9 cellular contexts compared by ENCODE assay signal in genomic region chr15:80778621-80778963, GRCh38. TPM values are rescaled to one million over a fixed set of nuclear protein-coding genes. Genes with fewer than 3 reads are reported as not detected.
A peak's percentile ranks its signal among the peaks of the same experiment; 100 is the strongest.
DNase-seq lines count a peak whose midpoint lies in the region; ATAC-seq and TF ChIP-seq lines count a peak whose summit lies in the region.
"Had no signal": no experiment of that assay in that cellular context is flagged by ENCODE, and none has a peak within 500 bp of the region (broad histone marks: within the 10 kb centered on the region; RNA-seq: fewer than 3 reads in every experiment).

No MANE protein-coding gene starts in this region.

- H2AFZ ChIP-seq in SK-N-SH (ENCODE audit: low read depth): no peak overlapping the region

- intact Hi-C loops in left lung (cut with DNase I): loop anchor here in 1 of 2 donors (5.0 kb wide), 3 partner anchors 189 to 316 kb away; no protein-coding TSS in a partner anchor
- intact Hi-C loops in head of caudate nucleus (cut with DNase I): loop anchor here (5.0 to 10.0 kb wide), 2 partner anchors 196 to 321 kb away; no protein-coding TSS in a partner anchor

- no peaks in the 10 kb centered on the region for H3K9me3 ChIP-seq in SK-N-SH
- H3K9me3 ChIP-seq in mucosa of stomach (ENCODE audit: control insufficient read depth, low read length): no peaks in the 10 kb centered on the region
- H3K9me3 ChIP-seq in tibial nerve: no peaks in the 10 kb centered on the region
- H3K9me3 ChIP-seq in left lung: no peaks in the 10 kb centered on the region

- H3K27ac ChIP-seq in SK-N-SH (ENCODE audit: low read depth in 2 of 2, low read length in 1 of 2) (no peak overlapping the region), tibial nerve (no peak overlapping the region), left lung (no peak overlapping the region)

- POLR2A ChIA-PET in SK-N-SH (lab: Yijun Ruan, JAX): no interaction called here

- 72% methylated on average over 7 of the region's 7 CpGs for WGBS in SK-N-SH (ENCODE audit: low lambda C conversion rate)
- 23 to 25% methylated on average over 6 to 7 of the region's 7 CpGs for WGBS in tibial nerve, 2 donors

- H3K4me1 ChIP-seq in SK-N-SH (ENCODE audit: control insufficient read depth in 1 of 2, insufficient read depth in 2 of 2, low read depth in 1 of 2, low read length in 1 of 2) (peaks cover 0 to 27% of the 10 kb centered on the region in 2 experiments; a peak in 3 of 4 replicates), mucosa of stomach (ENCODE audit: control insufficient read depth, insufficient read depth, low read length) (peaks cover 26% of the 10 kb centered on the region), tibial nerve (peaks cover 0 to 35% (median 23%) of the 10 kb centered on the region in 4 donors), left lung (peaks cover 19 to 46% of the 10 kb centered on the region in 2 donors)

- H3K9me2 ChIP-seq in SK-N-SH: no peaks in the 10 kb centered on the region

- H3K27me3 ChIP-seq in SK-N-SH (ENCODE audit: insufficient read depth): no peaks in the 10 kb centered on the region
- H3K27me3 ChIP-seq in mucosa of stomach (ENCODE audit: control insufficient read depth, insufficient read depth, low read length): peaks cover 37% of the 10 kb centered on the region
- H3K27me3 ChIP-seq in tibial nerve: peaks cover 0 to 51% of the 10 kb centered on the region in 2 donors
- peaks cover 12 to 54% of the 10 kb centered on the region in 2 donors for H3K27me3 ChIP-seq in left lung

- peak overlapping the region; percentile 98 for H3K4me2 ChIP-seq in SK-N-SH

- TF ChIP-seq POLR2A in tibial nerve (IDR thresholded peaks at IDR 0.05): no peak

- H3K36me3 ChIP-seq in SK-N-SH (replicated peaks in 1 of 2; ENCODE audit: control insufficient read depth in 1 of 2, insufficient read depth in 2 of 2, low read length in 1 of 2): peaks cover 0 to 9% of the 10 kb centered on the region in 2 experiments
- no peaks in the 10 kb centered on the region for H3K36me3 ChIP-seq in mucosa of stomach (ENCODE audit: control insufficient read depth, insufficient read depth, low read length)
- no peaks in the 10 kb centered on the region for H3K36me3 ChIP-seq in tibial nerve
- H3K36me3 ChIP-seq in left lung: no peaks in the 10 kb centered on the region

- TF ChIP-seq RAD21 in SK-N-SH (IDR thresholded peaks at IDR 0.05; ENCODE audit: low read length): no peak

- no peak overlapping the region for H3K9ac ChIP-seq in SK-N-SH
- H3K9ac ChIP-seq in mucosa of stomach (ENCODE audit: low read length): peak overlapping the region; percentile 37

- peak overlapping the region; percentile 62 to 76 for H3K4me3 ChIP-seq in SK-N-SH (ENCODE audit: low read depth in 2 of 2, low read length in 1 of 2)
- no peak overlapping the region for H3K4me3 ChIP-seq in mucosa of stomach (ENCODE audit: low read length)
- H3K4me3 ChIP-seq in tibial nerve: peak overlapping the region in 3 of 4 donors; percentile 35 to 53 (median 51)
- peak overlapping the region in 1 of 2 donors; percentile 52 for H3K4me3 ChIP-seq in left lung

- CTCF ChIA-PET in SK-N-SH (lab: Yijun Ruan, JAX): interaction anchor here (0.9 to 9.4 kb wide), 24 partner anchors 7 to 360 kb away, joined by 3 to 253 read pairs (median 7); partner anchors contain the start of gene ABHD17C

- no peaks in the 10 kb centered on the region for H4K20me1 ChIP-seq in SK-N-SH (ENCODE audit: insufficient read depth)

- TF ChIP-seq EP300 in SK-N-SH (IDR thresholded peaks at IDR 0.05; ENCODE audit: borderline replicate concordance in 1 of 2, low read depth in 1 of 2, low read length in 1 of 2): no peak
- TF ChIP-seq EP300 in tibial nerve (IDR thresholded peaks at IDR 0.05): no peak

- H3K79me2 ChIP-seq in SK-N-SH (ENCODE audit: insufficient read depth): no peaks in the 10 kb centered on the region

- H3F3A ChIP-seq in SK-N-SH (replicated peaks; ENCODE audit: insufficient read depth): peaks cover 6% of the 10 kb centered on the region

- ATAC-seq in SK-N-SH treated with all-trans-retinoic acid at 6 μM for 48 hours: no peak
- no peak for ATAC-seq in left lung

- no peak for TF ChIP-seq CTCF in SK-N-SH (IDR thresholded peaks at IDR 0.05)
- no peak for TF ChIP-seq CTCF in tibial nerve (IDR thresholded peaks at IDR 0.05)
- no peak for TF ChIP-seq CTCF in left lung (IDR thresholded peaks at IDR 0.05)

- DNase-seq in SK-N-SH (no peak), cerebellar cortex (ENCODE audit: low spot score) (peak; percentile 13), tibial nerve (ENCODE audit: low spot score in 2 of 2) (no peak), left lung (no peak), AG08396 (ENCODE audit: low spot score) (no peak), head of caudate nucleus (no peak)
- DNase-seq: OCI-M1 had no signal

TF ChIP-seq in SK-N-SH, 30 proteins besides CTCF, POLR2A, EP300 and RAD21 (continues in another document):
- TF ChIP-seq POLR2AphosphoS5 (IDR thresholded peaks at IDR 0.05; ENCODE audit: low read depth, low read length): no peak
- TF ChIP-seq NRF1 (IDR thresholded peaks at IDR 0.05; ENCODE audit: low read depth, low read length): no peak
- no peak for TF ChIP-seq RFX5 (IDR thresholded peaks at IDR 0.05; ENCODE audit: low read length)
- TF ChIP-seq GATA2 (CRISPR knock-in tag; IDR thresholded peaks at IDR 0.05): no peak
- no peak for TF ChIP-seq FOSL2 (IDR thresholded peaks at IDR 0.05; ENCODE audit: borderline replicate concordance, low read depth)
- no peak for TF ChIP-seq RXRA (IDR thresholded peaks at IDR 0.05; ENCODE audit: borderline replicate concordance, low read depth)
- TF ChIP-seq REST (IDR thresholded peaks at IDR 0.05; ENCODE audit: low read depth, low read length): no peak
- no peak for TF ChIP-seq FOXJ3 (CRISPR knock-in tag; IDR thresholded peaks at IDR 0.05)

TF ChIP-seq in SK-N-SH treated with all-trans-retinoic acid at 6 μM for 48 hours, 23 proteins besides CTCF, POLR2A, EP300 and RAD21 (continues in another document):
- no peak for TF ChIP-seq TCF4 (CRISPR knock-in tag; IDR thresholded peaks at IDR 0.05; ENCODE audit: borderline replicate concordance)
- no peak for TF ChIP-seq ARNTL (CRISPR knock-in tag; IDR thresholded peaks at IDR 0.05; ENCODE audit: borderline replicate concordance, low read depth)
- no peak for TF ChIP-seq ZFP30 (CRISPR knock-in tag; IDR thresholded peaks at IDR 0.05)
- TF ChIP-seq TOX (CRISPR knock-in tag; IDR thresholded peaks at IDR 0.05; ENCODE audit: borderline replicate concordance): no peak
- no peak for TF ChIP-seq RARB (CRISPR knock-in tag; IDR thresholded peaks at IDR 0.05)
- no peak for TF ChIP-seq ZFP3 (CRISPR knock-in tag; IDR thresholded peaks at IDR 0.05)
- TF ChIP-seq ESRRG (CRISPR knock-in tag; IDR thresholded peaks at IDR 0.05): no peak
- no peak for TF ChIP-seq PATZ1 (CRISPR knock-in tag; IDR thresholded peaks at IDR 0.05; ENCODE audit: borderline replicate concordance)
- no peak for TF ChIP-seq PPARA (CRISPR knock-in tag; IDR thresholded peaks at IDR 0.05; ENCODE audit: borderline replicate concordance)
- no peak for TF ChIP-seq BACH2 (CRISPR knock-in tag; IDR thresholded peaks at IDR 0.05; ENCODE audit: borderline replicate concordance)
- no peak for TF ChIP-seq OSR1 (CRISPR knock-in tag; IDR thresholded peaks at IDR 0.05)
- no peak for TF ChIP-seq ZNF565 (CRISPR knock-in tag; conservative IDR thresholded peaks at IDR 0.05; ENCODE audit: low read depth)
- no peak for TF ChIP-seq GLIS3 (CRISPR knock-in tag; IDR thresholded peaks at IDR 0.05)
- no peak for TF ChIP-seq ZC3H10 (CRISPR knock-in tag; IDR thresholded peaks at IDR 0.05)
- no peak for TF ChIP-seq SNAI2 (CRISPR knock-in tag; IDR thresholded peaks at IDR 0.05)
- TF ChIP-seq, protein P1, sequence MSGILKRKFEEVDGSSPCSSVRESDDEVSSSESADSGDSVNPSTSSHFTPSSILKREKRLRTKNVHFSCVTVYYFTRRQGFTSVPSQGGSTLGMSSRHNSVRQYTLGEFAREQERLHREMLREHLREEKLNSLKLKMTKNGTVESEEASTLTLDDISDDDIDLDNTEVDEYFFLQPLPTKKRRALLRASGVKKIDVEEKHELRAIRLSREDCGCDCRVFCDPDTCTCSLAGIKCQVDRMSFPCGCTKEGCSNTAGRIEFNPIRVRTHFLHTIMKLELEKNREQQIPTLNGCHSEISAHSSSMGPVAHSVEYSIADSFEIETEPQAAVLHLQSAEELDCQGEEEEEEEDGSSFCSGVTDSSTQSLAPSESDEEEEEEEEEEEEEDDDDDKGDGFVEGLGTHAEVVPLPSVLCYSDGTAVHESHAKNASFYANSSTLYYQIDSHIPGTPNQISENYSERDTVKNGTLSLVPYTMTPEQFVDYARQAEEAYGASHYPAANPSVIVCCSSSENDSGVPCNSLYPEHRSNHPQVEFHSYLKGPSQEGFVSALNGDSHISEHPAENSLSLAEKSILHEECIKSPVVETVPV (CRISPR knock-in tag; IDR thresholded peaks at IDR 0.05): no peak

RNA-seq across cellular contexts. Expression of gene CEMIP, which starts 0.6 kb away (rescaled TPM):
- polyA plus RNA-seq in SK-N-SH (2012; rRNA removed): 27.8 and 30.8 TPM in 2 replicates
- 17.3 and 22.9 TPM in 2 replicates for polyA plus RNA-seq in SK-N-SH (2012; cell fraction: cytosol; rRNA removed)
- polyA plus RNA-seq in SK-N-SH (2012; cell fraction: nucleus; rRNA removed): 48.2 and 60.5 TPM in 2 replicates
- total RNA-seq in tibial nerve (1 to 10 TPM in 2 of 4 donors, under 1 TPM in 1, not detected in 1; 0.21 to 1.4 (median 1.2) TPM), left lung (10 to 100 TPM; 12.4 to 31.8 TPM)

Comparison
In these comparisons a context has a peak if more than half of its experiments do, and no peak if none do; other contexts are left out.
1. RNA of gene CEMIP, which starts 0.6 kb away (total RNA-seq): 12.4 to 31.8 TPM in left lung; 0.21 to 1.4 TPM in tibial nerve; every median in the first group is over 4 times any median in the second.